Comparison of ENCODE assay signal across 24 cellular contexts in the genomic region with DNA sequence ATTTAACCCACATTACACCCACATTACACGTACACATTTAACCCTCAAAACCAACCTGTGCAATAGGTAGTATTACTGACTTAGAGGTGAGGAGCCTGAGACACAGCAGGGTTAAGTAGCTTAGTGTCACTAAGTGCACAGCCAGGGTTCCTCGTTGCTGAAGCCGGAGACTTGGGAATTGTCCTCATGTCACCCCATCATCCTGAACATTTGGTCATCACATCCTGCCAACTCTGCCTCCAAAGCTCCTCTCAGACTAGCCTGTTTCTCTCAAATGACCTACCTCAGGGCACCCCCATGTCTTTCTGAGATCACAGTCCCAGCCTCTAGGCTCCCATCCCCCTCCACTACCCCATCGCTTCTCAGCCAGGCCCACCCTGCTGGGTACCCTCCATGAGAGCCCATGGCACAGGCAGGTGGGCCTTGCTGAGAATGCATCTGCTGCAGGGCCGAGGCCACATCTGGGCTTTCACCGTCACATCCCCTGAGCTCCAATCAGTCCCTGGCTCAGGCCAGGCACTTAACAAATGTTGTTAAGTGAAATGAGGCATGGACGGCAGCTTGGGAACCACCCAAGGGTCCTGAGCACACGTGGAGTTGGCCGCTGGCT. TPM values are rescaled to one million over a fixed set of nuclear protein-coding genes. Genes with fewer than 3 reads are reported as not detected.
DNase-seq lines count a peak whose midpoint lies in the region; ATAC-seq, FAIRE-seq and TF ChIP-seq lines count a peak whose summit lies in the region.
"Had no signal": no experiment of that assay in that cellular context is flagged by ENCODE, and none has a peak within 500 bp of the region (broad histone marks: within the 10 kb centered on the region; RNA-seq: fewer than 3 reads in every experiment).

No MANE protein-coding gene starts in this region.

- intact Hi-C loops in right lobe of liver (cut with DNase I) = loop anchor here in 1 of 2 donors (10.0 kb wide), 1 partner anchor 305 kb away; a partner anchor contains a TSS
- intact Hi-C loops in HepG2 (cut with micrococcal nuclease; ENCODE audit: unreplicated experiment) = no loop called here
- intact Hi-C loops in lower lobe of right lung (cut with DNase I) = no loop called here
- intact Hi-C loops in aorta (cut with DNase I) = no loop called here

- no peaks in the 10 kb centered on the region for H3K27me3 ChIP-seq in right lobe of liver
- H3K27me3 ChIP-seq in HepG2 (ENCODE audit: control insufficient read depth in 1 of 2, insufficient read depth in 2 of 2, low read length in 2 of 2) = peaks cover 9 to 56% of the 10 kb centered on the region in 2 experiments; a peak in 4 of 5 replicates
- no peaks in the 10 kb centered on the region for H3K27me3 ChIP-seq in WERI-Rb-1 (ENCODE audit: insufficient read depth, low read depth, severe bottlenecking)
- peaks cover 7% of the 10 kb centered on the region for H3K27me3 ChIP-seq in lower lobe of right lung (ENCODE audit: low read depth)
- H3K27me3 ChIP-seq in aorta (ENCODE audit: control insufficient read depth in 1 of 2, insufficient read depth in 2 of 2, low read length in 1 of 2) = no peaks in the 10 kb centered on the region
- H3K27me3 ChIP-seq: BLaER1 treated with 17β-estradiol and CSF1 and Interleukin-3, amounts not matched to agents 10 nM and 100 nM; MG63 had no signal

- POLR2A ChIA-PET in HepG2 (lab: Yijun Ruan, JAX) = no interaction called here

- H3K27me3 Mint-ChIP-seq in activated T-helper 17 cell treated with anti-CD3 and anti-CD28 coated beads, Interleukin-2, amount 50 U/mL, for 72 hours = peaks cover 11% of the 10 kb centered on the region

- no peak overlapping the region for H3K4me3 ChIP-seq in right lobe of liver
- H3K4me3 ChIP-seq in HepG2 (replicated peaks in 1 of 3; ENCODE audit: insufficient read depth in 1 of 3, low read depth in 2 of 3, low read length in 3 of 3) = no peak overlapping the region
- no peak overlapping the region for H3K4me3 ChIP-seq in WERI-Rb-1 (ENCODE audit: low read depth, low read length)
- no peak overlapping the region for H3K4me3 ChIP-seq in lower lobe of right lung
- no peak overlapping the region for H3K4me3 ChIP-seq in aorta (ENCODE audit: low read length in 2 of 2)
- H3K4me3 ChIP-seq: BLaER1 treated with 17β-estradiol and CSF1 and Interleukin-3, amounts not matched to agents 10 nM and 100 nM; MG63 had no signal

- no peak for TF ChIP-seq CTCF in right lobe of liver (IDR thresholded peaks at IDR 0.05)
- no peak for TF ChIP-seq CTCF in HepG2 (CRISPR knock-in tag; IDR thresholded peaks at IDR 0.05)
- TF ChIP-seq CTCF in WERI-Rb-1 (IDR thresholded peaks at IDR 0.05; ENCODE audit: low read depth, low read length) = no peak
- TF ChIP-seq CTCF in lower lobe of right lung (IDR thresholded peaks at IDR 0.05) = no peak

- no peak overlapping the region for H3K9ac ChIP-seq in HepG2 (ENCODE audit: insufficient read depth, low read depth, low read length)
- H3K9ac ChIP-seq: BLaER1 treated with 17β-estradiol and CSF1 and Interleukin-3, amounts not matched to agents 10 nM and 100 nM had no signal

- no peaks in the 10 kb centered on the region for H3K36me3 Mint-ChIP-seq in activated T-helper 17 cell treated with anti-CD3 and anti-CD28 coated beads, Interleukin-2, amount 50 U/mL, for 72 hours (ENCODE audit: low read depth)
- H3K36me3 Mint-ChIP-seq: CD8-positive, alpha-beta memory T cell had no signal

- no peak for TF ChIP-seq RAD21 in HepG2 (CRISPR knock-in tag; IDR thresholded peaks at IDR 0.05)

- no TSS peak for BruUV-seq in HepG2 (replicated peaks; lab: Mats Ljungman, UMichigan)

- H3K27ac ChIP-seq in right lobe of liver (no peak overlapping the region), HepG2 (ENCODE audit: extremely low read length, insufficient read depth, low read length) (no peak overlapping the region), WERI-Rb-1 (peak overlapping the region; percentile 65), lower lobe of right lung (no peak overlapping the region), aorta (ENCODE audit: low read depth in 1 of 2, low read length in 2 of 2) (no peak overlapping the region)
- H3K27ac ChIP-seq: BLaER1 treated with 17β-estradiol and CSF1 and Interleukin-3, amounts not matched to agents 10 nM and 100 nM; HL-60 had no signal

- in situ Hi-C loops in HepG2 (cut with HindIII; ENCODE audit: extremely low pct_ligation_motif_present, low pct_unique_long_range_greater_than_20kb) = loop anchor here (5.0 kb wide), 1 partner anchor 378 kb away; no protein-coding TSS in a partner anchor

- no peak for ATAC-seq in right lobe of liver
- no peak for ATAC-seq in HepG2
- ATAC-seq in lower lobe of right lung = no peak
- no peak for ATAC-seq in aorta (ENCODE audit: low FRiP score)
- no peak for ATAC-seq in HG02610 (IDR thresholded peaks at IDR 0.05; ENCODE audit: unreplicated experiment)
- no peak for ATAC-seq in activated T-helper 17 cell treated with anti-CD3 and anti-CD28 coated beads, Interleukin-2, amount 50 U/mL, for 72 hours (replicated peaks)

- CTCF ChIA-PET in HepG2 (lab: Yijun Ruan, JAX; ENCODE audit: low intra/inter-chr PET ratio, low total read pairs) = no interaction called here

- H3K4me2 ChIP-seq in HepG2 (ENCODE audit: low read depth, low read length) = no peak overlapping the region

- no peak overlapping the region for H2AFZ ChIP-seq in HepG2 (ENCODE audit: low read length)

- no peak for FAIRE-seq in HepG2 (lab: Jason Lieb, UNC)
- FAIRE-seq: D721Med, GM12892, GM18507 had no signal

- H3K9me3 Mint-ChIP-seq in activated T-helper 17 cell treated with anti-CD3 and anti-CD28 coated beads, Interleukin-2, amount 50 U/mL, for 72 hours = no peaks in the 10 kb centered on the region

- no peak for TF ChIP-seq POLR2A in right lobe of liver (IDR thresholded peaks at IDR 0.05)
- TF ChIP-seq POLR2A in HepG2 (IDR thresholded peaks at IDR 0.05; ENCODE audit: insufficient read depth in 1 of 2, low read depth in 2 of 2, low read length in 2 of 2) = no peak

- no peaks in the 10 kb centered on the region for H3K4me1 ChIP-seq in right lobe of liver
- no peaks in the 10 kb centered on the region for H3K4me1 ChIP-seq in HepG2 (ENCODE audit: insufficient read depth, low read length)
- H3K4me1 ChIP-seq in lower lobe of right lung = no peaks in the 10 kb centered on the region
- no peaks in the 10 kb centered on the region for H3K4me1 ChIP-seq in aorta (ENCODE audit: control insufficient read depth in 1 of 2, insufficient read depth in 2 of 2, low read length in 2 of 2)

- WGBS in right lobe of liver (ENCODE audit: insufficient coverage, low coverage, low lambda C conversion rate, missing lambda C conversion rate) = 63% methylated on average over 3 of the region's 9 CpGs
- 28% methylated on average over 6 of the region's 9 CpGs for WGBS in HepG2 (ENCODE audit: low lambda C conversion rate)
- WGBS in aorta, 2 donors = 80 to 81% methylated on average over 9 of the region's 9 CpGs

- peak in 2 of 3 donors; percentile 3 to 35 for DNase-seq in right lobe of liver
- DNase-seq in HepG2 (ENCODE audit: low spot score) = no peak
- peak; percentile 89 for DNase-seq in WERI-Rb-1
- peak; percentile 36 for DNase-seq in lower lobe of right lung
- peak; percentile 10 to 51 for DNase-seq in aorta
- no peak for DNase-seq in stimulated activated CD4-positive, alpha-beta T cell treated with anti-CD3 and anti-CD28 coated beads, Interleukin-4, amount 100 ng/mL, for 4 hours
- DNase-seq: CD8-positive, alpha-beta memory T cell; Kasumi-1; MG63; NCI-H1092 treated with DMSO at 0.1 percent for 48 hours; NCI-H146; NCI-H2029 treated with DMSO at 0.1 percent for 48 hours; NCI-H2171 treated with DMSO at 0.1 percent for 48 hours; NCI-H446; NCI-H526 treated with DMSO at 0.1 percent for 48 hours; OCI-M1; SHP77 treated with DMSO at 0.1 percent for 48 hours had no signal

- H3K79me2 ChIP-seq in HepG2 (ENCODE audit: insufficient read depth, low read length) = no peaks in the 10 kb centered on the region

- H3K9me3 ChIP-seq in right lobe of liver (no peaks in the 10 kb centered on the region), HepG2 (ENCODE audit: low read length) (no peaks in the 10 kb centered on the region), WERI-Rb-1 (ENCODE audit: severe bottlenecking) (no peaks in the 10 kb centered on the region), lower lobe of right lung (no peaks in the 10 kb centered on the region), aorta (ENCODE audit: control insufficient read depth, low read length) (no peaks in the 10 kb centered on the region)
- H3K9me3 ChIP-seq: MG63 had no signal

- H4K20me1 ChIP-seq in HepG2 (ENCODE audit: insufficient read depth, low read length) = no peaks in the 10 kb centered on the region

- H3K4me3 Mint-ChIP-seq in activated T-helper 17 cell treated with anti-CD3 and anti-CD28 coated beads, Interleukin-2, amount 50 U/mL, for 72 hours = no peak overlapping the region
- H3K4me3 Mint-ChIP-seq: CD8-positive, alpha-beta memory T cell had no signal

- H3K36me3 ChIP-seq in right lobe of liver (no peaks in the 10 kb centered on the region), HepG2 (replicated peaks in 1 of 2; ENCODE audit: control insufficient read depth in 1 of 2, insufficient read depth in 2 of 2, low read length in 2 of 2) (no peaks in the 10 kb centered on the region), WERI-Rb-1 (no peaks in the 10 kb centered on the region), lower lobe of right lung (no peaks in the 10 kb centered on the region), aorta (ENCODE audit: control insufficient read depth in 1 of 2, insufficient read depth in 2 of 2, low read length in 1 of 2) (no peaks in the 10 kb centered on the region)
- H3K36me3 ChIP-seq: BLaER1 treated with 17β-estradiol and CSF1 and Interleukin-3, amounts not matched to agents 10 nM and 100 nM; MG63 had no signal

- H3K27ac Mint-ChIP-seq in activated T-helper 17 cell treated with anti-CD3 and anti-CD28 coated beads, Interleukin-2, amount 50 U/mL, for 72 hours = no peak overlapping the region

- H3K4me1 Mint-ChIP-seq in activated T-helper 17 cell treated with anti-CD3 and anti-CD28 coated beads, Interleukin-2, amount 50 U/mL, for 72 hours = no peaks in the 10 kb centered on the region
- H3K4me1 Mint-ChIP-seq: CD8-positive, alpha-beta memory T cell had no signal

- TF ChIP-seq EP300 in HepG2 (IDR thresholded peaks at IDR 0.05; ENCODE audit: low read depth in 2 of 2, low read length in 2 of 2) (no peak), HepG2 (CRISPR knock-in tag; IDR thresholded peaks at IDR 0.05; ENCODE audit: borderline replicate concordance) (no peak)

RNA-seq across cellular contexts. Expression of a gene that starts 21.1 kb away (rescaled TPM):
- total RNA-seq in right lobe of liver (100 to 1,000 TPM; 165 to 375 (median 230) TPM), HepG2 (2016; rRNA removed; fragmentation: Illumina TruSeq; extraction: Trizol) (168 and 177 TPM in 2 replicates), lower lobe of right lung (118 TPM), aorta (10 to 100 TPM; 46.0 to 49.1 TPM)
- 166 and 201 TPM in 2 replicates for total RNA-seq in HepG2 (2016; cell fraction: cytosol; rRNA removed; fragmentation: Illumina TruSeq; extraction: Trizol; ENCODE audit: low read depth)
- 178 and 182 TPM in 2 replicates for total RNA-seq in HepG2 (2016; cell fraction: insoluble cytoplasmic fraction; rRNA removed; fragmentation: Illumina TruSeq; extraction: Trizol)
- total RNA-seq in HepG2 (2016; cell fraction: membrane; rRNA removed; fragmentation: Illumina TruSeq; extraction: Trizol) = 211 and 254 TPM in 2 replicates
- 58.9 and 64.6 TPM in 2 replicates for total RNA-seq in HepG2 (2016; cell fraction: nucleus; rRNA removed; fragmentation: Illumina TruSeq; extraction: Trizol)
- polyA plus RNA-seq in HepG2 (2011; rRNA removed) (95.3 and 98.9 TPM in 2 replicates), aorta (10 to 100 TPM; 65.7 to 84.3 TPM)
- polyA plus RNA-seq in HepG2 (2011; cell fraction: cytosol; rRNA removed) = 107 and 123 TPM in 2 replicates
- polyA plus RNA-seq in HepG2 (2011; cell fraction: nucleus; rRNA removed) = 40.3 and 45.6 TPM in 2 replicates
- polyA plus RNA-seq in HepG2 (2012) = 117 and 152 TPM in 2 replicates
- polyA plus RNA-seq in HepG2 (2016; cell fraction: cytosol; fragmentation: Illumina TruSeq; extraction: Trizol; ENCODE audit: low read depth) = 235 and 300 TPM in 2 replicates
- 237 and 249 TPM in 2 replicates for polyA plus RNA-seq in HepG2 (2016; cell fraction: insoluble cytoplasmic fraction; fragmentation: Illumina TruSeq; extraction: Trizol; ENCODE audit: low read depth)
- polyA plus RNA-seq in HepG2 (2016; cell fraction: membrane; fragmentation: Illumina TruSeq; extraction: Trizol; ENCODE audit: low read depth) = 271 and 309 TPM in 2 replicates
- 131 and 135 TPM in 2 replicates for polyA plus RNA-seq in HepG2 (2016; cell fraction: nucleus; fragmentation: Illumina TruSeq; extraction: Trizol; ENCODE audit: insufficient read depth, low read depth)
- polyA minus RNA-seq in HepG2 (2011; rRNA and poly(A)+ RNA removed; ENCODE audit: low replicate concordance) = 47.4 and 68.6 TPM in 2 replicates
- 36.4 and 44.0 TPM in 2 replicates for polyA minus RNA-seq in HepG2 (2011; cell fraction: cytosol; rRNA and poly(A)+ RNA removed)
- polyA minus RNA-seq in HepG2 (2011; cell fraction: nucleus; rRNA and poly(A)+ RNA removed) = 21.6 and 28.6 TPM in 2 replicates
- total RNA-seq in activated T-helper 17 cell treated with anti-CD3 and anti-CD28 coated beads, Interleukin-2, amount 50 U/mL, for 72 hours = 10 to 100 TPM; 36.3 to 47.4 TPM

Comparison
In these comparisons a context has a peak if more than half of its experiments do, and no peak if none do; other contexts are left out.
1. DNase-seq: peak in right lobe of liver (2 of 3), WERI-Rb-1 (single experiment), lower lobe of right lung (single experiment) and aorta (2 of 2); none in HepG2 (single experiment) and stimulated activated CD4-positive, alpha-beta T cell treated with anti-CD3 and anti-CD28 coated beads, Interleukin-4, amount 100 ng/mL, for 4 hours (0 of 2).